Comparison of ENCODE assay signal across 11 cellular contexts in the genomic region with DNA sequence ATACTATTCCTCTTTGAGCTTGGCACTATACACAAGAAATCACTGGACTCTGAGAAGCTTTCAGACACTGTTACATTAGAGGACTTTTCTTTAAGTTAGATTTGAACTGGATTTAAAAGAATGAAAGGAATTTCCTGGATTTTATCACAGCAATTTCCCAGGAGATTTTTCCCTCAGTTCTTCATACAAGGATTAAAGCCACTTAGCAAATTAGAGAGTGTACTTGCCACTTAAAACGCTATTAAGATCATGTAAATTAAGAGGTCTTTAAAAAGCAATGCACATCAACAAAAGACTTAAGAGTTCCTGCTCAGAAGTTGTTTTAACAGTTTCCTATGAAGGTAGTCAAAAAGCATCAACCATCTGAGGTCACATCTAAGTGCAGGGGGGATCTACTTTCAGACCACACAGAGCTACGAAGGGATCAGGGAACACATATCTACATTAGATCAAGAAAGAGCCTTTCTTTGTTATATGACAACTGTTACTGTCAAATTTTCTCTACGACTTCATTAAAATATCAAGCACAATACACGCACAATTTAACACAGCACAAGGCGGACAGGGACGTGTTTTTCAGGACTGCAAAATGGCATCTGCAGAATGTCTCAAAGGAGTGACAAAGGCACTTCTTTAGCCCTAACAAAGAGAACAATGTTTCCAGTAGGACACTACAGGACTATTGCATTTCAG.
A peak's percentile ranks its signal among the peaks of the same experiment; 100 is the strongest.
DNase-seq lines count a peak whose midpoint lies in the region; FAIRE-seq and TF ChIP-seq lines count a peak whose summit lies in the region.
"Had no signal": no experiment of that assay in that cellular context is flagged by ENCODE, and none has a peak within 500 bp of the region (broad histone marks: within the 10 kb centered on the region; RNA-seq: fewer than 3 reads in every experiment).

No MANE protein-coding gene starts in this region.

- H3K27ac ChIP-seq in muscle layer of colon (ENCODE audit: low read depth, low read length) (peak overlapping the region; percentile 2), kidney (ENCODE audit: low read depth in 2 of 2, low read length in 2 of 2) (no peak overlapping the region)

- H3K27me3 ChIP-seq in Loucy (ENCODE audit: insufficient read depth, low read length, poor library complexity, severe bottlenecking) (no peaks in the 10 kb centered on the region), muscle layer of colon (ENCODE audit: control insufficient read depth in 1 of 2, insufficient read depth in 2 of 2, low read length in 2 of 2) (no peaks in the 10 kb centered on the region)

- peaks cover 90% of the 10 kb centered on the region for H3K79me2 ChIP-seq in Loucy (ENCODE audit: insufficient read depth, low read length)

- no peak for FAIRE-seq in kidney (lab: Jason Lieb, UNC)

- peak overlapping the region; percentile 33 for H3K4me2 ChIP-seq in Loucy (ENCODE audit: low read depth, low read length, poor library complexity, severe bottlenecking)

- no peak overlapping the region for H3K9ac ChIP-seq in Loucy (ENCODE audit: low read depth, low read length, poor library complexity, severe bottlenecking)
- no peak overlapping the region for H3K9ac ChIP-seq in muscle layer of colon (ENCODE audit: low read length)
- H3K9ac ChIP-seq in kidney (ENCODE audit: low read length in 2 of 2), result no peak overlapping the region

- peaks cover 9% of the 10 kb centered on the region for H4K20me1 ChIP-seq in Loucy (ENCODE audit: insufficient read depth, low read length, poor library complexity, severe bottlenecking)

- H3K4me3 ChIP-seq in Loucy (ENCODE audit: low read length, poor library complexity, severe bottlenecking) (no peak overlapping the region), muscle layer of colon (ENCODE audit: low read depth in 1 of 2, low read length in 2 of 2) (no peak overlapping the region), kidney (ENCODE audit: low read length in 2 of 2) (no peak overlapping the region)

- intact Hi-C loops in kidney (cut with DNase I), result no loop called here

- H3F3A ChIP-seq in Loucy (ENCODE audit: low read depth), result no peaks in the 10 kb centered on the region

- H2AFZ ChIP-seq in Loucy (ENCODE audit: low read length), result no peak overlapping the region

- DNase-seq in AG20443 (ENCODE audit: low spot score) (peak; percentile 20), dedifferentiated amniotic fluid mesenchymal stem cell (ENCODE audit: extremely low spot score) (peak; percentile 53), NCI-H345 (lab: John Stamatoyannopoulos, UW) (no peak), kidney (no peak), C1 segment of cervical spinal cord (lab: John Stamatoyannopoulos, UW) (no peak), LoVo (ENCODE audit: low spot score) (no peak)
- DNase-seq: activated effector memory CD4-positive, alpha-beta T cell treated with Interleukin-2 at 50 U/mL for 16 hours; effector CD4-positive, alpha-beta T cell; NCI-H2029 treated with DMSO at 0.1 percent for 48 hours had no signal

- peaks cover 18% of the 10 kb centered on the region for H3K4me1 ChIP-seq in Loucy (ENCODE audit: insufficient read depth, low read length, poor library complexity, severe bottlenecking)
- H3K4me1 ChIP-seq in muscle layer of colon (ENCODE audit: insufficient read depth, low read length), result peaks cover 7% of the 10 kb centered on the region
- peaks cover 0 to 5% of the 10 kb centered on the region in 2 donors for H3K4me1 ChIP-seq in kidney (ENCODE audit: control insufficient read depth in 1 of 2, insufficient read depth in 1 of 2, low read depth in 1 of 2, low read length in 2 of 2)

- TF ChIP-seq CTCF in Loucy (conservative IDR thresholded peaks at IDR 0.05; ENCODE audit: low read length) (no peak), kidney (IDR thresholded peaks at IDR 0.05; ENCODE audit: borderline replicate concordance, extremely low read depth, insufficient read depth) (no peak)

- peaks cover 2% of the 10 kb centered on the region; the same call in 1 of the 2 replicates for H3K36me3 ChIP-seq in Loucy (ENCODE audit: insufficient read depth, low read length)
- H3K36me3 ChIP-seq in muscle layer of colon (ENCODE audit: insufficient read depth, low read length), result no peaks in the 10 kb centered on the region
- no peaks in the 10 kb centered on the region for H3K36me3 ChIP-seq in kidney (ENCODE audit: control insufficient read depth in 1 of 2, insufficient read depth in 2 of 2, low read length in 2 of 2)

- no peaks in the 10 kb centered on the region for H3K9me2 ChIP-seq in Loucy (replicated peaks; ENCODE audit: low read depth, low read length)

- H3K9me3 ChIP-seq in Loucy (ENCODE audit: insufficient read depth, low read depth, low read length) (no peaks in the 10 kb centered on the region), muscle layer of colon (ENCODE audit: low read length) (no peaks in the 10 kb centered on the region), kidney (ENCODE audit: control insufficient read depth in 1 of 2, low read length in 2 of 2) (no peaks in the 10 kb centered on the region)

Comparison
In these comparisons a context has a peak if more than half of its experiments do, and no peak if none do; other contexts are left out.
1. DNase-seq: peak in AG20443 (single experiment) and dedifferentiated amniotic fluid mesenchymal stem cell (single experiment); none in NCI-H345 (single experiment), kidney (single experiment), C1 segment of cervical spinal cord (0 of 14) and LoVo (single experiment).